In the genomic region with DNA sequence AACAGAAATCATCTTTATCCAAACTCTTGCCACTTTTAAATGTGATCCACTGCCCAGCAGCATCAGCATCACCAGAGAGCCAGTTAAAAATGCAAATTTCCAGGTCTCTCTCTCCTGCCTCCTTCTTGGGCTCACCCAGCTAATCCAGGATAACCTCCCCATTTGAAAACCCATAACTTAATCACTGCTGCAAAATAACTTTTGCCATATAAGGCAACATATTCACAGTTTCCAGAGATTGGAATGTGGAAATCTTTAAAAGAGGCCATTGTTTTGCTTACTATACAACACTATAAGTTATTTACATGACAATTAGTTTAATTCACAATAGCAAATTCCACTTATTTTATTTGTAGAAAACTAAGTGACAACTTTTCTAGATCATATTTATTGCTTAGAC, we compare ENCODE assay signal across 22 cellular contexts. TPM values are rescaled to one million over a fixed set of nuclear protein-coding genes. Genes with fewer than 3 reads are reported as not detected.
DNase-seq lines count a peak whose midpoint lies in the region; ATAC-seq and TF ChIP-seq lines count a peak whose summit lies in the region.
"Had no signal": no experiment of that assay in that cellular context is flagged by ENCODE, and none has a peak within 500 bp of the region (broad histone marks: within the 10 kb centered on the region; RNA-seq: fewer than 3 reads in every experiment).

No MANE protein-coding gene starts in this region.

- POLR2A ChIA-PET in PC-9 (lab: Charles Lee; ENCODE audit: unreplicated experiment): no interaction called here

- H3K27me3 Mint-ChIP-seq in activated CD8-positive, alpha-beta memory T cell treated with anti-CD3 and anti-CD28 coated beads, Interleukin-2, amount 10 ng/mL, durations not matched to agents 7 days and 5 days: no peaks in the 10 kb centered on the region

- H3K36me3 ChIP-seq in PC-9 (ENCODE audit: low read depth): no peaks in the 10 kb centered on the region
- H3K36me3 ChIP-seq in iPS DF 6.9 (ENCODE audit: control insufficient read depth, insufficient read depth, low read length): no peaks in the 10 kb centered on the region
- H3K36me3 ChIP-seq in aorta (ENCODE audit: control insufficient read depth in 1 of 2, insufficient read depth in 2 of 2, low read length in 1 of 2): no peaks in the 10 kb centered on the region
- H3K36me3 ChIP-seq: BLaER1 treated with 17β-estradiol and CSF1 and Interleukin-3, amounts not matched to agents 10 nM and 100 nM; brain microvascular endothelial cell; thyroid gland had no signal

- no peaks in the 10 kb centered on the region for H3K9me3 Mint-ChIP-seq in activated CD8-positive, alpha-beta memory T cell treated with anti-CD3 and anti-CD28 coated beads, Interleukin-2, amount 10 ng/mL, durations not matched to agents 7 days and 5 days (ENCODE audit: low read depth)
- H3K9me3 Mint-ChIP-seq in stimulated activated effector memory CD8-positive, alpha-beta T cell treated with anti-CD3 and anti-CD28 coated beads, Interleukin-12 subunit alpha, Interleukin-12 subunit beta, amount 100 ng/mL, for 72 hours: no peaks in the 10 kb centered on the region
- H3K9me3 Mint-ChIP-seq: activated naive CD8-positive, alpha-beta T cell treated with anti-CD3 and anti-CD28 coated beads, Interleukin-2, amount 10 ng/mL, durations not matched to agents 7 days and 5 days had no signal

- H3K4me1 Mint-ChIP-seq in activated CD8-positive, alpha-beta memory T cell treated with anti-CD3 and anti-CD28 coated beads, Interleukin-2, amount 10 ng/mL, durations not matched to agents 7 days and 5 days: peaks cover 41% of the 10 kb centered on the region
- peaks cover 30% of the 10 kb centered on the region for H3K4me1 Mint-ChIP-seq in stimulated activated effector memory CD8-positive, alpha-beta T cell treated with anti-CD3 and anti-CD28 coated beads, Interleukin-12 subunit alpha, Interleukin-12 subunit beta, amount 100 ng/mL, for 72 hours

- peak overlapping the region; percentile 77 for H3K27ac Mint-ChIP-seq in activated CD8-positive, alpha-beta memory T cell treated with anti-CD3 and anti-CD28 coated beads, Interleukin-2, amount 10 ng/mL, durations not matched to agents 7 days and 5 days
- peak overlapping the region; percentile 23 for H3K27ac Mint-ChIP-seq in stimulated activated effector memory CD8-positive, alpha-beta T cell treated with anti-CD3 and anti-CD28 coated beads, Interleukin-12 subunit alpha, Interleukin-12 subunit beta, amount 100 ng/mL, for 72 hours
- H3K27ac Mint-ChIP-seq: activated naive CD8-positive, alpha-beta T cell treated with anti-CD3 and anti-CD28 coated beads, Interleukin-2, amount 10 ng/mL, durations not matched to agents 7 days and 5 days had no signal

- H4K20me1 ChIP-seq in PC-9 (ENCODE audit: insufficient read depth): no peaks in the 10 kb centered on the region
- H4K20me1 ChIP-seq: BLaER1 treated with 17β-estradiol and CSF1 and Interleukin-3, amounts not matched to agents 10 nM and 100 nM had no signal

- no peak for ATAC-seq in activated CD8-positive, alpha-beta memory T cell treated with anti-CD3 and anti-CD28 coated beads, Interleukin-2, amount 10 ng/mL, durations not matched to agents 7 days and 5 days
- no peak for ATAC-seq in stimulated activated effector memory CD8-positive, alpha-beta T cell treated with anti-CD3 and anti-CD28 coated beads, Interleukin-12 subunit alpha, Interleukin-12 subunit beta, amount 100 ng/mL, for 72 hours
- ATAC-seq in aorta (ENCODE audit: low FRiP score): no peak
- ATAC-seq: K562; naive thymus-derived CD4-positive, alpha-beta T cell; PC-3 had no signal

- no TSS peak for BruUV-seq in PC-9 (replicated peaks; lab: Mats Ljungman, UMichigan)

- H3K4me2 ChIP-seq in PC-9: no peak overlapping the region

- intact Hi-C loops in PC-9 (cut with micrococcal nuclease; ENCODE audit: unreplicated experiment) (no loop called here), aorta (cut with DNase I) (no loop called here)

- H3K4me3 ChIP-seq in PC-9: no peak overlapping the region
- no peak overlapping the region for H3K4me3 ChIP-seq in iPS DF 6.9 (ENCODE audit: low read length)
- H3K4me3 ChIP-seq in aorta (ENCODE audit: low read length in 2 of 2): no peak overlapping the region
- H3K4me3 ChIP-seq: BLaER1 treated with 17β-estradiol and CSF1 and Interleukin-3, amounts not matched to agents 10 nM and 100 nM; coronary artery; K562; thyroid gland had no signal

- no peaks in the 10 kb centered on the region for H3K27me3 ChIP-seq in PC-9 (ENCODE audit: insufficient read depth, low read depth)
- H3K27me3 ChIP-seq in iPS DF 6.9 (ENCODE audit: control insufficient read depth, insufficient read depth, low read length): no peaks in the 10 kb centered on the region
- no peaks in the 10 kb centered on the region for H3K27me3 ChIP-seq in aorta (ENCODE audit: control insufficient read depth in 1 of 2, insufficient read depth in 2 of 2, low read length in 1 of 2)
- H3K27me3 ChIP-seq: BLaER1 treated with 17β-estradiol and CSF1 and Interleukin-3, amounts not matched to agents 10 nM and 100 nM; brain microvascular endothelial cell; thyroid gland had no signal

- no peak overlapping the region for H3K27ac ChIP-seq in PC-9
- no peak overlapping the region for H3K27ac ChIP-seq in iPS DF 6.9 (ENCODE audit: low read length)
- no peak overlapping the region for H3K27ac ChIP-seq in aorta (ENCODE audit: low read depth in 1 of 2, low read length in 2 of 2)
- H3K27ac ChIP-seq: BLaER1 treated with 17β-estradiol and CSF1 and Interleukin-3, amounts not matched to agents 10 nM and 100 nM; brain microvascular endothelial cell; coronary artery; thyroid gland had no signal

- TF ChIP-seq CTCF in PC-9 (conservative IDR thresholded peaks at IDR 0.05) (no peak), GM20000 (IDR thresholded peaks at IDR 0.05; ENCODE audit: extremely low read depth, missing control alignments) (no peak)

- peaks cover 1% of the 10 kb centered on the region for H3K79me2 ChIP-seq in PC-9 (ENCODE audit: low read depth)

- H3K36me3 Mint-ChIP-seq in activated CD8-positive, alpha-beta memory T cell treated with anti-CD3 and anti-CD28 coated beads, Interleukin-2, amount 10 ng/mL, durations not matched to agents 7 days and 5 days: peaks cover 5% of the 10 kb centered on the region
- peaks cover 5% of the 10 kb centered on the region for H3K36me3 Mint-ChIP-seq in stimulated activated effector memory CD8-positive, alpha-beta T cell treated with anti-CD3 and anti-CD28 coated beads, Interleukin-12 subunit alpha, Interleukin-12 subunit beta, amount 100 ng/mL, for 72 hours

- CTCF ChIA-PET in activated CD8-positive, alpha-beta memory T cell treated with anti-CD3 and anti-CD28 coated beads, Interleukin-2, amount 10 ng/mL, durations not matched to agents 7 days and 5 days (lab: Charles Lee): interaction anchor here (1.7 kb wide), 1 partner anchor 334 kb away, joined by 6 read pairs; no protein-coding TSS in a partner anchor
- CTCF ChIA-PET in PC-9 (lab: Charles Lee): no interaction called here

- no peak overlapping the region for H3K4me3 Mint-ChIP-seq in activated CD8-positive, alpha-beta memory T cell treated with anti-CD3 and anti-CD28 coated beads, Interleukin-2, amount 10 ng/mL, durations not matched to agents 7 days and 5 days
- H3K4me3 Mint-ChIP-seq in stimulated activated effector memory CD8-positive, alpha-beta T cell treated with anti-CD3 and anti-CD28 coated beads, Interleukin-12 subunit alpha, Interleukin-12 subunit beta, amount 100 ng/mL, for 72 hours: no peak overlapping the region
- H3K4me3 Mint-ChIP-seq: activated naive CD8-positive, alpha-beta T cell treated with anti-CD3 and anti-CD28 coated beads, Interleukin-2, amount 10 ng/mL, durations not matched to agents 7 days and 5 days had no signal

- no peak for DNase-seq in activated CD8-positive, alpha-beta memory T cell treated with anti-CD3 and anti-CD28 coated beads, Interleukin-2, amount 10 ng/mL, durations not matched to agents 7 days and 5 days
- no peak for DNase-seq in activated CD8-positive, alpha-beta memory T cell treated with anti-CD3 and anti-CD28 coated beads, Interleukin-2, amount 50 U/mL, for 48 hours
- DNase-seq in PC-9: no peak
- peak; percentile 45 for DNase-seq in iPS DF 6.9 (ENCODE audit: low read depth, low spot score)
- no peak for DNase-seq in stimulated activated effector memory CD8-positive, alpha-beta T cell treated with anti-CD3 and anti-CD28 coated beads, Interleukin-12 subunit alpha, Interleukin-12 subunit beta, amount 100 ng/mL, for 72 hours (ENCODE audit: low spot score in 2 of 2)
- DNase-seq in GM20000 (ENCODE audit: low spot score): no peak
- DNase-seq in kidney glomerular epithelial cell (lab: John Stamatoyannopoulos, UW): no peak
- DNase-seq in aorta: no peak
- DNase-seq: activated naive CD8-positive, alpha-beta T cell treated with anti-CD3 and anti-CD28 coated beads, Interleukin-2, amount 10 ng/mL, durations not matched to agents 7 days and 5 days; brain microvascular endothelial cell; mesenchymal stem cell; naive thymus-derived CD4-positive, alpha-beta T cell; NCI-H1694; posterior cingulate gyrus; SHP77 treated with DMSO at 0.1 percent for 48 hours; stimulated activated naive CD4-positive, alpha-beta T cell; T-helper 9 cell; thyroid gland had no signal

- H3K9me2 ChIP-seq in PC-9 (ENCODE audit: insufficient read depth): no peaks in the 10 kb centered on the region

- H3K4me1 ChIP-seq in PC-9 (replicated peaks; ENCODE audit: insufficient read depth) (peaks cover 9% of the 10 kb centered on the region), iPS DF 6.9 (ENCODE audit: control insufficient read depth, insufficient read depth, low read length) (peaks cover 3% of the 10 kb centered on the region; the same call in 1 of the 2 replicates), aorta (ENCODE audit: control insufficient read depth in 1 of 2, insufficient read depth in 2 of 2, low read length in 2 of 2) (no peaks in the 10 kb centered on the region)

- 0 out of 2 replicates have a peak overlapping the region, but pooled peaks have one; percentile 3 for H2AFZ ChIP-seq in PC-9

- H3K9me3 ChIP-seq in PC-9 (ENCODE audit: insufficient read depth, low read depth) (no peaks in the 10 kb centered on the region), iPS DF 6.9 (ENCODE audit: control insufficient read depth, insufficient read depth, low read length) (no peaks in the 10 kb centered on the region), aorta (ENCODE audit: control insufficient read depth, low read length) (no peaks in the 10 kb centered on the region)
- H3K9me3 ChIP-seq: BLaER1 treated with 17β-estradiol and CSF1 and Interleukin-3, amounts not matched to agents 10 nM and 100 nM; thyroid gland had no signal

- H3F3A ChIP-seq in PC-9 (ENCODE audit: insufficient read depth, low read depth): no peaks in the 10 kb centered on the region

RNA-seq across cellular contexts. Expression of a gene that starts 4.8 kb away (rescaled TPM):
- 10 to 100 TPM; 59.5 to 61.0 TPM for total RNA-seq in activated CD8-positive, alpha-beta memory T cell treated with anti-CD3 and anti-CD28 coated beads, Interleukin-2, amount 10 ng/mL, durations not matched to agents 7 days and 5 days
- total RNA-seq in PC-9 (2021): 23.0 and 29.9 TPM in 2 replicates
- total RNA-seq in aorta: 10 to 100 TPM; 16.0 to 17.7 TPM
- polyA plus RNA-seq in aorta: 10 to 100 TPM in 1 of 2 donors, 1 to 10 TPM in 1; 9.1 to 17.7 TPM

RNA-seq across cellular contexts. Expression of a gene that starts 27.4 kb away (rescaled TPM):
- total RNA-seq in activated CD8-positive, alpha-beta memory T cell treated with anti-CD3 and anti-CD28 coated beads, Interleukin-2, amount 10 ng/mL, durations not matched to agents 7 days and 5 days: 100 to 1,000 TPM; 125 to 129 TPM
- total RNA-seq in PC-9 (2021) (61.9 and 70.7 TPM in 2 replicates), aorta (1 to 10 TPM in 1 of 2 donors, under 1 TPM in 1; 0.88 to 2.6 TPM)
- polyA plus RNA-seq in aorta: 1 to 10 TPM in 1 of 2 donors, under 1 TPM in 1; 0.56 to 2.3 TPM

RNA-seq across cellular contexts. Expression of a gene that starts 31.3 kb away (rescaled TPM):
- total RNA-seq in activated CD8-positive, alpha-beta memory T cell treated with anti-CD3 and anti-CD28 coated beads, Interleukin-2, amount 10 ng/mL, durations not matched to agents 7 days and 5 days: under 1 TPM in 1 of 2 experiments, not detected in 1; 0.18 TPM
- total RNA-seq in PC-9 (2021): not detected in 2 replicates
- total RNA-seq in aorta: not detected
- not detected for polyA plus RNA-seq in aorta
- total RNA-seq: activated naive CD8-positive, alpha-beta T cell treated with anti-CD3 and anti-CD28 coated beads, Interleukin-2, amount 10 ng/mL, durations not matched to agents 7 days and 5 days; K562; naive thymus-derived CD4-positive, alpha-beta T cell; PC-3; thyroid gland had no signal
- polyA plus RNA-seq: K562; naive thymus-derived CD4-positive, alpha-beta T cell had no signal

Comparison
In these comparisons a context has a peak if more than half of its experiments do, and no peak if none do; other contexts are left out.
1. RNA of a gene that starts 27.4 kb away (total RNA-seq): 125 to 129 TPM in activated CD8-positive, alpha-beta memory T cell treated with anti-CD3 and anti-CD28 coated beads, Interleukin-2, amount 10 ng/mL, durations not matched to agents 7 days and 5 days and 61.9 to 70.7 TPM in PC-9; 0.88 to 2.6 TPM in aorta; every median in the first group is over 10 times any median in the second.